In genomic region chr2:200089040-200089755, GRCh38 we compare ENCODE assay signal across 26 cellular contexts.
DNase-seq lines count a peak whose midpoint lies in the region; ATAC-seq and TF ChIP-seq lines count a peak whose summit lies in the region.
"Had no signal": no experiment of that assay in that cellular context is flagged by ENCODE, and none has a peak within 500 bp of the region (broad histone marks: within the 10 kb centered on the region; RNA-seq: fewer than 3 reads in every experiment).

No MANE protein-coding gene starts in this region.

- H3K27ac Mint-ChIP-seq in HFFc6: no peak overlapping the region
- H3K27ac Mint-ChIP-seq: activated naive CD4-positive, alpha-beta T cell treated with anti-CD3 and anti-CD28 coated beads, Interleukin-2, amount 10 ng/mL, durations not matched to agents 7 days and 5 days; CD4-positive, CD25-positive, alpha-beta regulatory T cell; naive B cell; stimulated activated memory B cell treated with anti-CD40 and anti-IgM and Interleukin-4, amounts not matched to agents 10 μg/mL and 1 μg/mL and 100 μg/mL, for 72 hours had no signal

- no peak for ATAC-seq in HG02970 (IDR thresholded peaks at IDR 0.05; ENCODE audit: low FRiP score, unreplicated experiment)
- ATAC-seq: activated T-cell treated with anti-CD3 and anti-CD28 coated beads, Interleukin-2, amount 50 U/mL, for 4 hours; body of pancreas; Right ventricle myocardium inferior; stimulated activated memory B cell treated with anti-CD40 and anti-IgM and Interleukin-4, amounts not matched to agents 10 μg/mL and 1 μg/mL and 100 μg/mL, for 72 hours had no signal

- DNase-seq in AG08395 (ENCODE audit: low spot score) (peak; percentile 16), HFFc6 (peak; percentile 10), cerebellar cortex (ENCODE audit: low spot score) (peak; percentile 64), mesendoderm (peak; percentile 18), erythroblast (lab: John Stamatoyannopoulos, UW) (no peak), NCI-H345 (lab: John Stamatoyannopoulos, UW) (no peak), NCI-H146 (lab: John Stamatoyannopoulos, UW) (no peak)
- DNase-seq: ACHN; activated CD4-positive, CD25-positive, alpha-beta regulatory T cell treated with anti-CD3 and anti-CD28 coated beads, Interleukin-2, amount 50 U/mL, for 72 hours; activated CD8-positive, alpha-beta memory T cell treated with anti-CD3 and anti-CD28 coated beads for 24 hours; activated naive CD4-positive, alpha-beta T cell treated with anti-CD3 and anti-CD28 coated beads, Interleukin-2, amount 10 ng/mL, durations not matched to agents 7 days and 5 days; activated T-cell treated with anti-CD3 and anti-CD28 coated beads, Interleukin-2, amount 50 U/mL, for 4 hours; body of pancreas; CD4-positive, CD25-positive, alpha-beta regulatory T cell; DMS153; naive B cell; NCI-H1417; NCI-H2171; NCI-H82; OCI-M1; stimulated activated CD4-positive, alpha-beta T cell treated with anti-CD3 and anti-CD28 coated beads, Interleukin-1b, Interleukin-23, amount 100 ng/mL, for 48 hours had no signal

- H3K79me2 ChIP-seq in mesendoderm (ENCODE audit: control insufficient read depth, insufficient read depth, low read length): no peaks in the 10 kb centered on the region
- H3K79me2 ChIP-seq: parathyroid adenoma had no signal

- H3K36me3 ChIP-seq in mesendoderm (ENCODE audit: control insufficient read depth, insufficient read depth, low read length): no peaks in the 10 kb centered on the region
- H3K36me3 ChIP-seq: thoracic aorta had no signal

- no peaks in the 10 kb centered on the region for H3K79me1 ChIP-seq in mesendoderm (ENCODE audit: low read length)

- peaks cover 20% of the 10 kb centered on the region for H3K4me1 ChIP-seq in mesendoderm (ENCODE audit: control insufficient read depth, low read depth, low read length)
- H3K4me1 ChIP-seq: body of pancreas had no signal

- H3K9ac ChIP-seq in mesendoderm (ENCODE audit: low read length): no peak overlapping the region
- H3K9ac ChIP-seq: parathyroid adenoma had no signal

- H2BK120ac ChIP-seq in mesendoderm (ENCODE audit: low read depth, low read length): no peak overlapping the region

- H4K8ac ChIP-seq in mesendoderm (ENCODE audit: low read depth, low read length): no peak overlapping the region

- no peak overlapping the region for H3K4me3 ChIP-seq in mesendoderm (ENCODE audit: low read length)
- H3K4me3 ChIP-seq: body of pancreas, thoracic aorta had no signal

- no peak overlapping the region for H3K18ac ChIP-seq in mesendoderm (ENCODE audit: low read length)

- TF ChIP-seq POLR2A in erythroblast (IDR thresholded peaks at IDR 0.05; ENCODE audit: low read length): no peak

- no peak overlapping the region for H3K4me3 Mint-ChIP-seq in HFFc6
- H3K4me3 Mint-ChIP-seq: activated naive CD4-positive, alpha-beta T cell treated with anti-CD3 and anti-CD28 coated beads, Interleukin-2, amount 10 ng/mL, durations not matched to agents 7 days and 5 days; activated T-cell treated with anti-CD3 and anti-CD28 coated beads, Interleukin-2, amount 50 U/mL, for 4 hours; CD4-positive, CD25-positive, alpha-beta regulatory T cell; naive B cell; stimulated activated memory B cell treated with anti-CD40 and anti-IgM and Interleukin-4, amounts not matched to agents 10 μg/mL and 1 μg/mL and 100 μg/mL, for 72 hours had no signal

- no peaks in the 10 kb centered on the region for H3K4me1 Mint-ChIP-seq in HFFc6 (ENCODE audit: low read depth)
- H3K4me1 Mint-ChIP-seq: activated naive CD4-positive, alpha-beta T cell treated with anti-CD3 and anti-CD28 coated beads, Interleukin-2, amount 10 ng/mL, durations not matched to agents 7 days and 5 days; CD4-positive, CD25-positive, alpha-beta regulatory T cell; naive B cell; stimulated activated memory B cell treated with anti-CD40 and anti-IgM and Interleukin-4, amounts not matched to agents 10 μg/mL and 1 μg/mL and 100 μg/mL, for 72 hours had no signal

- no peak overlapping the region for H3K4ac ChIP-seq in mesendoderm (ENCODE audit: low read depth, low read length)

- no peak overlapping the region for H3K27ac ChIP-seq in mesendoderm (ENCODE audit: low read depth, low read length)
- H3K27ac ChIP-seq: body of pancreas, parathyroid adenoma, thoracic aorta had no signal

- H3K27me3 Mint-ChIP-seq in HFFc6 (ENCODE audit: insufficient read depth): peaks cover 20% of the 10 kb centered on the region
- H3K27me3 Mint-ChIP-seq: activated naive CD4-positive, alpha-beta T cell treated with anti-CD3 and anti-CD28 coated beads, Interleukin-2, amount 10 ng/mL, durations not matched to agents 7 days and 5 days had no signal

- H4K5ac ChIP-seq in mesendoderm (ENCODE audit: low read length): no peak overlapping the region

- H3K9me3 Mint-ChIP-seq in HFFc6: no peaks in the 10 kb centered on the region
- H3K9me3 Mint-ChIP-seq: activated naive CD4-positive, alpha-beta T cell treated with anti-CD3 and anti-CD28 coated beads, Interleukin-2, amount 10 ng/mL, durations not matched to agents 7 days and 5 days; activated T-cell treated with anti-CD3 and anti-CD28 coated beads, Interleukin-2, amount 50 U/mL, for 4 hours; naive B cell; stimulated activated memory B cell treated with anti-CD40 and anti-IgM and Interleukin-4, amounts not matched to agents 10 μg/mL and 1 μg/mL and 100 μg/mL, for 72 hours had no signal

- H2BK5ac ChIP-seq in mesendoderm (ENCODE audit: low read length): no peak overlapping the region

- no peak overlapping the region for H3K56ac ChIP-seq in mesendoderm (ENCODE audit: low read length)

- no peaks in the 10 kb centered on the region for H3K27me3 ChIP-seq in mesendoderm (ENCODE audit: insufficient read depth, low read length, poor library complexity)
- H3K27me3 ChIP-seq: body of pancreas had no signal

- WGBS in mesendoderm (ENCODE audit: extremely low coverage, insufficient coverage, low lambda C conversion rate): no CpG with 5 or more reads among the region's 6 CpGs

- TF ChIP-seq CTCF in HFFc6 (IDR thresholded peaks at IDR 0.05): no peak

- no peak overlapping the region for H3K23ac ChIP-seq in mesendoderm (ENCODE audit: low read length)

- no peak overlapping the region for H2BK15ac ChIP-seq in mesendoderm (replicated peaks; ENCODE audit: low read depth)

- H2AK5ac ChIP-seq in mesendoderm (ENCODE audit: low read length): no peak overlapping the region

- no peaks in the 10 kb centered on the region for H3K36me3 Mint-ChIP-seq in HFFc6 (ENCODE audit: low read depth)
- H3K36me3 Mint-ChIP-seq: activated naive CD4-positive, alpha-beta T cell treated with anti-CD3 and anti-CD28 coated beads, Interleukin-2, amount 10 ng/mL, durations not matched to agents 7 days and 5 days; CD4-positive, CD25-positive, alpha-beta regulatory T cell; naive B cell; stimulated activated memory B cell treated with anti-CD40 and anti-IgM and Interleukin-4, amounts not matched to agents 10 μg/mL and 1 μg/mL and 100 μg/mL, for 72 hours had no signal

- H3K4me2 ChIP-seq in mesendoderm (ENCODE audit: low read length): no peak overlapping the region

Comparison
In these comparisons a context has a peak if more than half of its experiments do, and no peak if none do; other contexts are left out.
1. DNase-seq: peak in AG08395 (single experiment), HFFc6 (single experiment), cerebellar cortex (single experiment) and mesendoderm (single experiment); none in erythroblast (0 of 2), NCI-H345 (single experiment) and NCI-H146 (single experiment).